In genomic region chr12:122023339-122024131, GRCh38 we compare ENCODE assay signal across 8 cellular contexts. TPM values are rescaled to one million over a fixed set of nuclear protein-coding genes. Genes with fewer than 3 reads are reported as not detected.
A peak's percentile ranks its signal among the peaks of the same experiment; 100 is the strongest.
DNase-seq lines count a peak whose midpoint lies in the region; ATAC-seq and TF ChIP-seq lines count a peak whose summit lies in the region.

No MANE protein-coding gene starts in this region.

- DNase-seq in activated CD4-positive, alpha-beta T cell treated with anti-CD3 and anti-CD28 coated beads for 48 hours: peak; percentile 32
- no peak for DNase-seq in activated CD4-positive, alpha-beta T cell treated with anti-CD3 and anti-CD28 coated beads for 1 hour
- peak; percentile 22 for DNase-seq in MV-4-11 (lab: John Stamatoyannopoulos, UW)
- DNase-seq in activated CD8-positive, alpha-beta T cell treated with anti-CD3 and anti-CD28 coated beads, Interleukin-2, amount 10 ng/mL, durations not matched to agents 7 days and 5 days: peak; percentile 45
- peak; percentile 82 for DNase-seq in fibroblast of the aortic adventitia (ENCODE audit: low read depth)
- no peak for DNase-seq in DMS114 treated with DMSO at 0.1 percent for 48 hours (lab: John Stamatoyannopoulos, UW; ENCODE audit: unreplicated experiment)

- peaks cover 13% of the 10 kb centered on the region for H3K4me1 ChIP-seq in muscle layer of colon (ENCODE audit: insufficient read depth, low read length)
- no peaks in the 10 kb centered on the region for H3K4me1 ChIP-seq in urinary bladder (ENCODE audit: insufficient read depth)

- TF ChIP-seq CTCF in fibroblast of the aortic adventitia (IDR thresholded peaks at IDR 0.05; ENCODE audit: insufficient read depth, low read length): no peak

- H3K27ac Mint-ChIP-seq in activated CD8-positive, alpha-beta T cell treated with anti-CD3 and anti-CD28 coated beads, Interleukin-2, amount 10 ng/mL, durations not matched to agents 7 days and 5 days: peak overlapping the region; percentile 39

- no peaks in the 10 kb centered on the region for H3K9me3 ChIP-seq in muscle layer of colon (ENCODE audit: low read length)

- no peaks in the 10 kb centered on the region for H3K36me3 ChIP-seq in muscle layer of colon (ENCODE audit: insufficient read depth, low read length)
- H3K36me3 ChIP-seq in urinary bladder (ENCODE audit: insufficient read depth): no peaks in the 10 kb centered on the region

- peak overlapping the region; percentile 77 for H3K4me3 Mint-ChIP-seq in activated CD8-positive, alpha-beta T cell treated with anti-CD3 and anti-CD28 coated beads, Interleukin-2, amount 10 ng/mL, durations not matched to agents 7 days and 5 days

- peaks cover 1% of the 10 kb centered on the region for H3K9me3 Mint-ChIP-seq in activated CD8-positive, alpha-beta T cell treated with anti-CD3 and anti-CD28 coated beads, Interleukin-2, amount 10 ng/mL, durations not matched to agents 7 days and 5 days (ENCODE audit: insufficient read depth)

- H3K4me3 ChIP-seq in fibroblast of the aortic adventitia (ENCODE audit: low read depth, low read length) (peak overlapping the region; percentile 68), muscle layer of colon (ENCODE audit: low read depth in 1 of 2, low read length in 2 of 2) (peak overlapping the region; percentile 45 to 63), urinary bladder (ENCODE audit: low read depth, low read length) (peak overlapping the region; percentile 96)

- WGBS in urinary bladder: 8% methylated on average over 43 of the region's 43 CpGs

- peak overlapping the region; percentile 64 for H3K27ac ChIP-seq in muscle layer of colon (ENCODE audit: low read depth, low read length)
- peak overlapping the region; percentile 90 for H3K27ac ChIP-seq in urinary bladder (ENCODE audit: low read depth)

- CTCF ChIA-PET in activated CD8-positive, alpha-beta T cell treated with anti-CD3 and anti-CD28 coated beads, Interleukin-2, amount 10 ng/mL, durations not matched to agents 7 days and 5 days (lab: Charles Lee): interaction anchor here (0.8 to 1.8 kb wide), 3 partner anchors 31 to 105 kb away, joined by 3 to 7 read pairs (median 4); partner anchors contain the start of gene CFAP251

- peaks cover 3% of the 10 kb centered on the region for H3K36me3 Mint-ChIP-seq in activated CD8-positive, alpha-beta T cell treated with anti-CD3 and anti-CD28 coated beads, Interleukin-2, amount 10 ng/mL, durations not matched to agents 7 days and 5 days (ENCODE audit: low read depth)

- H3K27me3 ChIP-seq in muscle layer of colon (ENCODE audit: control insufficient read depth in 1 of 2, insufficient read depth in 2 of 2, low read length in 2 of 2): no peaks in the 10 kb centered on the region

- peaks cover 20% of the 10 kb centered on the region for H3K27me3 Mint-ChIP-seq in activated CD8-positive, alpha-beta T cell treated with anti-CD3 and anti-CD28 coated beads, Interleukin-2, amount 10 ng/mL, durations not matched to agents 7 days and 5 days (ENCODE audit: low read depth)

- peaks cover 25% of the 10 kb centered on the region for H3K4me1 Mint-ChIP-seq in activated CD8-positive, alpha-beta T cell treated with anti-CD3 and anti-CD28 coated beads, Interleukin-2, amount 10 ng/mL, durations not matched to agents 7 days and 5 days (ENCODE audit: low read depth)

- POLR2A ChIA-PET in activated CD8-positive, alpha-beta T cell treated with anti-CD3 and anti-CD28 coated beads, Interleukin-2, amount 10 ng/mL, durations not matched to agents 7 days and 5 days (lab: Charles Lee): interaction anchor here (0.6 to 1.1 kb wide), 2 partner anchors 9 to 228 kb away, joined by 3 read pairs; no protein-coding TSS in a partner anchor

- H3K9ac ChIP-seq in muscle layer of colon (ENCODE audit: low read length): peak overlapping the region; percentile 57

- ATAC-seq in activated CD8-positive, alpha-beta T cell treated with anti-CD3 and anti-CD28 coated beads, Interleukin-2, amount 10 ng/mL, durations not matched to agents 7 days and 5 days: no peak

RNA-seq across cellular contexts. Expression of gene BCL7A, which starts 1.9 kb away (rescaled TPM):
- 1 to 10 TPM; 6.2 to 8.1 TPM for total RNA-seq in activated CD8-positive, alpha-beta T cell treated with anti-CD3 and anti-CD28 coated beads, Interleukin-2, amount 10 ng/mL, durations not matched to agents 7 days and 5 days
- total RNA-seq in fibroblast of the aortic adventitia (ENCODE audit: low replicate concordance) (3.2 and 12.2 TPM in 2 replicates), urinary bladder (7.8 TPM)
- 9.1 TPM for polyA plus RNA-seq in urinary bladder

RNA-seq across cellular contexts. Expression of gene MLXIP, which starts 55.0 kb away (rescaled TPM):
- total RNA-seq in activated CD8-positive, alpha-beta T cell treated with anti-CD3 and anti-CD28 coated beads, Interleukin-2, amount 10 ng/mL, durations not matched to agents 7 days and 5 days: 10 to 100 TPM; 38.8 to 42.7 TPM
- 8.3 and 15.4 TPM in 2 replicates for total RNA-seq in fibroblast of the aortic adventitia (ENCODE audit: low replicate concordance)
- total RNA-seq in urinary bladder: 37.8 TPM
- 67.9 TPM for polyA plus RNA-seq in urinary bladder

Comparison
In these comparisons a context has a peak if more than half of its experiments do, and no peak if none do; other contexts are left out.
1. DNase-seq: peak in activated CD4-positive, alpha-beta T cell treated with anti-CD3 and anti-CD28 coated beads for 48 hours (single experiment), MV-4-11 (single experiment), activated CD8-positive, alpha-beta T cell treated with anti-CD3 and anti-CD28 coated beads, Interleukin-2, amount 10 ng/mL, durations not matched to agents 7 days and 5 days (single experiment) and fibroblast of the aortic adventitia (single experiment); none in activated CD4-positive, alpha-beta T cell treated with anti-CD3 and anti-CD28 coated beads for 1 hour (single experiment) and DMS114 treated with DMSO at 0.1 percent for 48 hours (single experiment).
2. Peak in every context shown above with its lines, with median percentiles within 50 percentile points of each other: H3K4me3 ChIP-seq.